Comparison of ENCODE assay signal across 14 cellular contexts in the genomic region with DNA sequence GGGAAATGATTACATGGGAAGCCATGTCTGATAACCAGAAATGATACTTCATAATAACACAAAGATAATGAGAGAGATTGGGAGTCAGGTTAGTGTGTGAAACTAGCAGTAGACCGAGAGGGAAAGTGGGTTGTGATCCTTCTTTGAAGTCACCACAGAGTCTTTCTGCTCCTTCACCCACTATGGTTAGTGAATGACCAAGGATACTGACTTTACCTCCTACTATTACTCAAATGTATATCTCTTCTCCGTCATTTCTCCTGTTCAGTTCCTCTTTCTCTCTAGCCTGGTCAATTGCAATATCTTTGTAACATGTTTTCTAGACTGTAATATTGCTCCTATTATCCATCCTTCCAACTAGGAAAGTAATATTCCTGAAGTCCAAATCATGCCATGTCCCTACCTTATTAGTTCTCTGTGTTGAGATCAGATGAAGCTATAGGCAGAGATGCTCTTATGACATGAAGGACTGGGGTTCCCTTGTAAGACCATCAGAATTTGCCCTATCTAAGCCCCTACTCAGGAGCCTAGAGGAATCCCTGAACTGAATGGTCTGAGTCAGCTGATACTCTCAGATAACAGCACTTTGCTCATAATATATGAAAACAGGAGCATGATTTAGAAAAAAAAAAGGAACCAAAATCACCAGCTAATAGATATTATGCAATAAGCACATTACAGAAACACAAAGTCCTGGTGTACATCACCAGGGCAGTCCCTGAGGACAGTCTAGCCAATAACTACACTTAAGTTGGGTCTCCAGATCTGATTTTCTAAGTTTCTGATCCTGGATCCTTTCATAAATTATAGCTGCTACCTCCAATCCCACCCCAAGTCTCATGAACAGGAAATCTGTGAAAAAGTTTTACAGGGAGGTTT.
A peak's percentile ranks its signal among the peaks of the same experiment; 100 is the strongest.
DNase-seq lines count a peak whose midpoint lies in the region; ATAC-seq and TF ChIP-seq lines count a peak whose summit lies in the region.
"Had no signal": no experiment of that assay in that cellular context is flagged by ENCODE, and none has a peak within 500 bp of the region (broad histone marks: within the 10 kb centered on the region; RNA-seq: fewer than 3 reads in every experiment).

No MANE protein-coding gene starts in this region.

- DNase-seq in GM13976 (ENCODE audit: low spot score) (peak; percentile 57), SKM-1 treated with dmso at 0.1 percent for 144 hours (lab: John Stamatoyannopoulos, UW; ENCODE audit: unreplicated experiment) (peak; percentile 63), spleen (no peak), tibial nerve (ENCODE audit: low spot score in 2 of 2) (no peak), BE2C (no peak)
- DNase-seq: activated CD4-positive, alpha-beta T cell treated with anti-CD3 and anti-CD28 coated beads for 4 hours; esophagus squamous epithelium; NCI-H1105 treated with DMSO at 0.1 percent for 48 hours; sigmoid colon had no signal

- H3K27ac ChIP-seq in spleen (peak overlapping the region in 1 of 8 donors; percentile 26), tibial nerve (no peak overlapping the region)
- H3K27ac ChIP-seq: esophagus squamous epithelium, RWPE1, sigmoid colon had no signal

- ATAC-seq in GM19397 (IDR thresholded peaks at IDR 0.05; ENCODE audit: unreplicated experiment) (peak; percentile 69), HG03045 (IDR thresholded peaks at IDR 0.05; ENCODE audit: unreplicated experiment) (peak; percentile 86), HG02840 (IDR thresholded peaks at IDR 0.05; ENCODE audit: low FRiP score, unreplicated experiment) (no peak)

- WGBS in spleen, 5 donors: 50 to 83% (median 50%) methylated on average over 2 of the region's 2 CpGs
- WGBS in tibial nerve, 2 donors: 84 to 87% methylated on average over 2 of the region's 2 CpGs

- in situ Hi-C loops in GM13976 (cut with MboI; ENCODE audit: low sequenced_read_pairs, unreplicated experiment): loop anchor here (25.0 kb wide), 2 partner anchors 521 to 696 kb away; no protein-coding TSS in a partner anchor

- no peaks in the 10 kb centered on the region for H3K36me3 ChIP-seq in spleen
- H3K36me3 ChIP-seq in tibial nerve: no peaks in the 10 kb centered on the region
- no peaks in the 10 kb centered on the region for H3K36me3 ChIP-seq in BE2C
- H3K36me3 ChIP-seq: esophagus squamous epithelium, HAP-1, sigmoid colon had no signal

- TF ChIP-seq EP300 in tibial nerve (IDR thresholded peaks at IDR 0.05): no peak

- TF ChIP-seq CTCF in GM13976 (IDR thresholded peaks at IDR 0.05; ENCODE audit: borderline replicate concordance, control extremely low read depth, extremely low read depth, insufficient read depth, missing control alignments): no peak
- no peak for TF ChIP-seq CTCF in spleen (IDR thresholded peaks at IDR 0.05 in 8 of 11, conservative IDR thresholded peaks at IDR 0.05 in 3 of 11)
- no peak for TF ChIP-seq CTCF in tibial nerve (IDR thresholded peaks at IDR 0.05)
- no peak for TF ChIP-seq CTCF in BE2C (IDR thresholded peaks at IDR 0.05; ENCODE audit: low read depth, low read length)

- no peak overlapping the region for H3K4me3 ChIP-seq in spleen
- H3K4me3 ChIP-seq in tibial nerve: no peak overlapping the region
- H3K4me3 ChIP-seq in BE2C (ENCODE audit: low read depth, low read length): no peak overlapping the region
- H3K4me3 ChIP-seq: esophagus squamous epithelium, HAP-1, sigmoid colon had no signal

- intact Hi-C loops in spleen (cut with DNase I; ENCODE audit: low total_unique reads): loop anchor here (10.0 kb wide), 1 partner anchor 689 kb away; no protein-coding TSS in a partner anchor

- peaks cover 0 to 10% (median 5%) of the 10 kb centered on the region in 8 donors for H3K9me3 ChIP-seq in spleen
- peaks cover 0 to 7% (median 0%) of the 10 kb centered on the region in 4 donors for H3K9me3 ChIP-seq in tibial nerve
- no peaks in the 10 kb centered on the region for H3K9me3 ChIP-seq in BE2C
- H3K9me3 ChIP-seq: esophagus squamous epithelium, HAP-1, sigmoid colon had no signal

- H3K27me3 ChIP-seq in spleen (replicated peaks in 1 of 7) (no peaks in the 10 kb centered on the region), tibial nerve (no peaks in the 10 kb centered on the region), BE2C (no peaks in the 10 kb centered on the region)
- H3K27me3 ChIP-seq: esophagus squamous epithelium, sigmoid colon had no signal

- TF ChIP-seq POLR2A in spleen (IDR thresholded peaks at IDR 0.05) (no peak), tibial nerve (IDR thresholded peaks at IDR 0.05) (no peak)

- H3K4me1 ChIP-seq in spleen (peaks cover 0 to 11% (median 0%) of the 10 kb centered on the region in 6 donors), tibial nerve (peaks cover 0 to 3% (median 0%) of the 10 kb centered on the region in 4 donors), BE2C (peaks cover 6% of the 10 kb centered on the region)
- H3K4me1 ChIP-seq: esophagus squamous epithelium, HAP-1 had no signal

Comparison
In these comparisons a context has a peak if more than half of its experiments do, and no peak if none do; other contexts are left out.
1. DNase-seq: peak in GM13976 (single experiment) and SKM-1 treated with dmso at 0.1 percent for 144 hours (single experiment); none in spleen (single experiment), tibial nerve (0 of 2) and BE2C (single experiment).